ENCODE assay signal across 1 cellular context in genomic region chr5:70400984-70401686, GRCh38.
TF ChIP-seq lines count a peak whose summit lies in the region.

No MANE protein-coding gene starts in this region.

TF ChIP-seq in HepG2, 621 proteins besides CTCF, POLR2A, EP300 and RAD21 (continued from another document):
- peak; percentile 18; the same call in 1 of the 2 replicates for TF ChIP-seq ZNF687 (CRISPR knock-in tag; IDR thresholded peaks at IDR 0.05)
- TF ChIP-seq GABPB1 (CRISPR knock-in tag; IDR thresholded peaks at IDR 0.05), result peak; percentile 81
- TF ChIP-seq PHF8 (CRISPR knock-in tag; IDR thresholded peaks at IDR 0.05), result 0 out of 2 replicates have a peak, but pooled peaks have one; percentile 15
- TF ChIP-seq STAG1 (CRISPR knock-in tag; IDR thresholded peaks at IDR 0.05), result 0 out of 2 replicates have a peak, but pooled peaks have one; percentile 5
- peak; percentile 54 for TF ChIP-seq NFYB (CRISPR knock-in tag; IDR thresholded peaks at IDR 0.05)
- 0 out of 2 replicates have a peak, but pooled peaks have one; percentile 20 for TF ChIP-seq ZBTB14 (CRISPR knock-in tag; IDR thresholded peaks at IDR 0.05)
- TF ChIP-seq ZNF768 (CRISPR knock-in tag; IDR thresholded peaks at IDR 0.05), result 0 out of 2 replicates have a peak, but pooled peaks have one; percentile 33
- TF ChIP-seq PHF20 (CRISPR knock-in tag; IDR thresholded peaks at IDR 0.05), result peak; percentile 67
- TF ChIP-seq NFYC (CRISPR knock-in tag; IDR thresholded peaks at IDR 0.05), result peak; percentile 45; the same call in 1 of the 2 replicates
- peak; percentile 29; the same call in 1 of the 2 replicates for TF ChIP-seq HOXA3 (CRISPR knock-in tag; IDR thresholded peaks at IDR 0.05)
- TF ChIP-seq GABPA (IDR thresholded peaks at IDR 0.05; ENCODE audit: low read depth, low read length), result peak; percentile 49
- peak; percentile 48; the same call in 1 of the 2 replicates for TF ChIP-seq GABPA (CRISPR knock-in tag; IDR thresholded peaks at IDR 0.05; ENCODE audit: low read depth)
- TF ChIP-seq POLR2G (IDR thresholded peaks at IDR 0.05; ENCODE audit: low read depth, low read length), result 0 out of 2 replicates have a peak, but pooled peaks have one; percentile 25
- TF ChIP-seq SAP130 (CRISPR knock-in tag; IDR thresholded peaks at IDR 0.05; ENCODE audit: low read depth), result peak; percentile 39
- TF ChIP-seq ZMYM4 (CRISPR knock-in tag; IDR thresholded peaks at IDR 0.05), result peak; percentile 56
- peak; percentile 33; the same call in 1 of the 2 replicates for TF ChIP-seq ARID4A (CRISPR knock-in tag; IDR thresholded peaks at IDR 0.05; ENCODE audit: borderline replicate concordance)
- peak; percentile 65 for TF ChIP-seq RBFOX2 (IDR thresholded peaks at IDR 0.05; ENCODE audit: low read depth, low read length)
- 0 out of 2 replicates have a peak, but pooled peaks have one; percentile 42 for TF ChIP-seq GATAD1 (CRISPR knock-in tag; IDR thresholded peaks at IDR 0.05)
